ENCODE assay signal across 22 cellular contexts in the genomic region with DNA sequence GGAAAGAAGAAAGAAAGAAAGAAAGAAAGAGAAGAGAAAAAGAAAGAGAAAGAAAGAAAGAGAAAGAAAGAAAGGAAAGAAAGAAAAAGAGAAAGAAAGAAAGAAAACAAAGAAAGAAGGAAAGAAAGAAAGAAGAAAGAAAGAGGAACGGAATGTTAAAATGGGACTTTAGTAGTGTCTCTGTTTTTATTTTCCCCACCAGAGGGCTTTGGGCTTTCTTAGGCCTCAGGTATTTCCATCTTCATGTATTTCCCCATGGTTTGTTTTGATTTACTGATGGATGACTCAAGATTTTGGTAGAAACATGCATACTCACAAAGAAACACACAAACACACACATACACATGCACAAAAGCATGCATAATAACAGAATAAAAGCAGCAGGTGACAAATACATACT.
"Had no signal": no experiment of that assay in that cellular context is flagged by ENCODE, and none has a peak within 500 bp of the region (broad histone marks: within the 10 kb centered on the region; RNA-seq: fewer than 3 reads in every experiment).

No MANE protein-coding gene starts in this region.

- H3K36me3 Mint-ChIP-seq: activated naive CD4-positive, alpha-beta T cell treated with anti-CD3 and anti-CD28 coated beads, Interleukin-2, amount 50 U/mL, for 72 hours; naive thymus-derived CD4-positive, alpha-beta T cell; neural progenitor cell; stimulated activated effector memory CD8-positive, alpha-beta T cell treated with anti-CD3 and anti-CD28 coated beads, Interleukin-12 subunit alpha, Interleukin-12 subunit beta, amount 100 ng/mL, for 72 hours had no signal

- H3K4me1 ChIP-seq: ascending aorta, foreskin keratinocyte, lower lobe of right lung, neural progenitor cell, transverse colon, uterus had no signal

- H3K27ac ChIP-seq: ascending aorta, foreskin keratinocyte, lower lobe of right lung, neural progenitor cell, transverse colon, uterus, WERI-Rb-1 had no signal

- H3K27me3 Mint-ChIP-seq: dendritic cell treated with granulocyte-macrophage colony-stimulating factor and Interleukin-4, amounts not matched to agents 40 ng/mL and 50 ng/mL, for 4 days; naive thymus-derived CD4-positive, alpha-beta T cell had no signal

- H3K27ac Mint-ChIP-seq: activated naive CD4-positive, alpha-beta T cell treated with anti-CD3 and anti-CD28 coated beads, Interleukin-2, amount 50 U/mL, for 72 hours; dendritic cell treated with granulocyte-macrophage colony-stimulating factor and Interleukin-4, amounts not matched to agents 40 ng/mL and 50 ng/mL, for 4 days; naive thymus-derived CD4-positive, alpha-beta T cell; neural progenitor cell; stimulated activated effector memory CD8-positive, alpha-beta T cell treated with anti-CD3 and anti-CD28 coated beads, Interleukin-12 subunit alpha, Interleukin-12 subunit beta, amount 100 ng/mL, for 72 hours; T-helper 2 cell treated with Interferon-gamma antibody and Interleukin-4, amounts not matched to agents 5 μg/mL and 100 μg/mL, for 36 hours had no signal

- H3K9ac ChIP-seq: neural progenitor cell had no signal

- H3K4me3 Mint-ChIP-seq: dendritic cell treated with granulocyte-macrophage colony-stimulating factor and Interleukin-4, amounts not matched to agents 40 ng/mL and 50 ng/mL, for 4 days; naive thymus-derived CD4-positive, alpha-beta T cell; neural progenitor cell; stimulated activated effector memory CD8-positive, alpha-beta T cell treated with anti-CD3 and anti-CD28 coated beads, Interleukin-12 subunit alpha, Interleukin-12 subunit beta, amount 100 ng/mL, for 72 hours; T-helper 2 cell treated with Interferon-gamma antibody and Interleukin-4, amounts not matched to agents 5 μg/mL and 100 μg/mL, for 36 hours had no signal

- H2AFZ ChIP-seq: neural progenitor cell had no signal

- H3K9me3 Mint-ChIP-seq: activated naive CD4-positive, alpha-beta T cell treated with anti-CD3 and anti-CD28 coated beads, Interleukin-2, amount 50 U/mL, for 72 hours; dendritic cell treated with granulocyte-macrophage colony-stimulating factor and Interleukin-4, amounts not matched to agents 40 ng/mL and 50 ng/mL, for 4 days; naive thymus-derived CD4-positive, alpha-beta T cell; stimulated activated effector memory CD8-positive, alpha-beta T cell treated with anti-CD3 and anti-CD28 coated beads, Interleukin-12 subunit alpha, Interleukin-12 subunit beta, amount 100 ng/mL, for 72 hours; T-helper 2 cell treated with Interferon-gamma antibody and Interleukin-4, amounts not matched to agents 5 μg/mL and 100 μg/mL, for 36 hours had no signal

- FAIRE-seq: kidney, small intestine had no signal

- H3K4me1 Mint-ChIP-seq: naive thymus-derived CD4-positive, alpha-beta T cell; neural progenitor cell; stimulated activated effector memory CD8-positive, alpha-beta T cell treated with anti-CD3 and anti-CD28 coated beads, Interleukin-12 subunit alpha, Interleukin-12 subunit beta, amount 100 ng/mL, for 72 hours had no signal

- H3K27me3 ChIP-seq: ascending aorta, foreskin keratinocyte, neural progenitor cell, transverse colon, uterus had no signal

- H3K4me2 ChIP-seq: neural progenitor cell had no signal

- DNase-seq: activated CD4-positive, alpha-beta T cell treated with anti-CD3 and anti-CD28 coated beads, Interleukin-2, amount 50 U/mL, for 1 hour; activated CD4-positive, CD25-positive, alpha-beta regulatory T cell treated with anti-CD3 and anti-CD28 coated beads, Interleukin-2, amount 50 U/mL, for 72 hours; activated T-cell treated with anti-CD3 and anti-CD28 coated beads, Interleukin-2, amount 50 U/mL, for 1 hour; effector CD4-positive, alpha-beta T cell; erythroblast; kidney; lower lobe of right lung; naive thymus-derived CD4-positive, alpha-beta T cell; posterior cingulate gyrus; small intestine; stimulated activated CD4-positive, alpha-beta T cell treated with anti-CD3 and anti-CD28 coated beads, Interleukin-2, amount 100 ng/mL, for 24 hours; transverse colon; uterus; WERI-Rb-1 had no signal

- H3K9me3 ChIP-seq: ascending aorta, lower lobe of right lung, transverse colon, uterus had no signal

- ATAC-seq: activated naive CD4-positive, alpha-beta T cell treated with anti-CD3 and anti-CD28 coated beads, Interleukin-2, amount 50 U/mL, for 72 hours; foreskin keratinocyte; lower lobe of right lung; naive thymus-derived CD4-positive, alpha-beta T cell; sciatic nerve; stimulated activated effector memory CD8-positive, alpha-beta T cell treated with anti-CD3 and anti-CD28 coated beads, Interleukin-12 subunit alpha, Interleukin-12 subunit beta, amount 100 ng/mL, for 72 hours had no signal

- H3K36me3 ChIP-seq: ascending aorta, lower lobe of right lung, neural progenitor cell, transverse colon, uterus, WERI-Rb-1 had no signal

- H3K4me3 ChIP-seq: ascending aorta, lower lobe of right lung, neural progenitor cell, transverse colon, uterus had no signal
